9 cellular contexts compared by ENCODE assay signal in the genomic region with DNA sequence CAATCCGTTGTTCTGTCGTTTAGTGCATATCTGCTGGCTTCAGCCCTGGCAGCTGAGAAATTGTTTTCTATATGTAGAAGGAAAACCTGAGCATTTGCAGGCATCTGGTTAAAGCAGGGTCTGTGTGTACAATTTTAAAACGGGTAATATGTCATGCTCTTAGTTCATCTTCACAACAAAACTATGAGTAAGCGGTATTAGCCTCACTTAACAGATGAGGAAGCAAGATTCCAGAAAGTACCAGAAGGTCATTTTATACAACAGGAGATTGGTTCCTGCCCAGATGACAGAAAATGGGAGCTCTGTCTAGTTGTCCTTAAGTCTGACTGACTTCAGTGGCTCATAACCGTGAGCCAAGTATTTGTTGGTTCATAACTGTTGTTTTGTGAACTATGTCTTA. TPM values are rescaled to one million over a fixed set of nuclear protein-coding genes. Genes with fewer than 3 reads are reported as not detected.
DNase-seq lines count a peak whose midpoint lies in the region; ATAC-seq and TF ChIP-seq lines count a peak whose summit lies in the region.
"Had no signal": no experiment of that assay in that cellular context is flagged by ENCODE, and none has a peak within 500 bp of the region (broad histone marks: within the 10 kb centered on the region; RNA-seq: fewer than 3 reads in every experiment).

No MANE protein-coding gene starts in this region.

- no peaks in the 10 kb centered on the region for H3K9me3 Mint-ChIP-seq in CD4-positive, alpha-beta T cell
- no peaks in the 10 kb centered on the region for H3K9me3 Mint-ChIP-seq in effector memory CD8-positive, alpha-beta T cell
- no peaks in the 10 kb centered on the region for H3K9me3 Mint-ChIP-seq in neural crest cell

- peak overlapping the region; percentile 98 for H3K4me3 ChIP-seq in NT2/D1 (ENCODE audit: insufficient read length, low read depth)

- H3K9me3 ChIP-seq in CD4-positive, alpha-beta T cell (ENCODE audit: control insufficient read depth, low read length): no peaks in the 10 kb centered on the region
- no peaks in the 10 kb centered on the region for H3K9me3 ChIP-seq in NT2/D1 (ENCODE audit: insufficient read depth, low read length)

- peaks cover 42% of the 10 kb centered on the region for H3K4me1 Mint-ChIP-seq in CD4-positive, alpha-beta T cell (ENCODE audit: low read depth)
- peaks cover 26 to 32% of the 10 kb centered on the region in 2 donors for H3K4me1 Mint-ChIP-seq in effector memory CD8-positive, alpha-beta T cell (ENCODE audit: low read depth in 2 of 2)
- H3K4me1 Mint-ChIP-seq in neural crest cell: peaks cover 38% of the 10 kb centered on the region

- H3K36me3 Mint-ChIP-seq in CD4-positive, alpha-beta T cell (ENCODE audit: low read depth): peaks cover 47% of the 10 kb centered on the region
- peaks cover 26% of the 10 kb centered on the region for H3K36me3 Mint-ChIP-seq in effector memory CD8-positive, alpha-beta T cell (ENCODE audit: insufficient read depth)
- peaks cover 15% of the 10 kb centered on the region for H3K36me3 Mint-ChIP-seq in neural crest cell (ENCODE audit: low read depth)

- H3K27ac Mint-ChIP-seq in CD4-positive, alpha-beta T cell: peak overlapping the region; percentile 99
- peak overlapping the region; percentile 96 to 98 for H3K27ac Mint-ChIP-seq in effector memory CD8-positive, alpha-beta T cell
- H3K27ac Mint-ChIP-seq in neural crest cell (ENCODE audit: unreplicated experiment): peak overlapping the region; percentile 55

- H3K4me3 Mint-ChIP-seq in CD4-positive, alpha-beta T cell: peak overlapping the region; percentile 98
- H3K4me3 Mint-ChIP-seq in effector memory CD8-positive, alpha-beta T cell: peak overlapping the region; percentile 89 to 90
- H3K4me3 Mint-ChIP-seq in neural crest cell: peak overlapping the region; percentile 99

- no peak for TF ChIP-seq CTCF in CD4-positive, alpha-beta T cell (IDR thresholded peaks at IDR 0.05)
- TF ChIP-seq CTCF in neural crest cell (conservative IDR thresholded peaks at IDR 0.05): no peak

- H3K4me1 ChIP-seq in NT2/D1 (ENCODE audit: insufficient read depth, insufficient read length): no peaks in the 10 kb centered on the region

- H3K9ac ChIP-seq in NT2/D1 (ENCODE audit: insufficient read length, low read depth): peak overlapping the region; percentile 97

- H3K36me3 ChIP-seq in NT2/D1 (ENCODE audit: insufficient read depth, insufficient read length, low read length): peaks cover 81% of the 10 kb centered on the region

- H3K27me3 Mint-ChIP-seq in CD4-positive, alpha-beta T cell: no peaks in the 10 kb centered on the region
- H3K27me3 Mint-ChIP-seq in effector memory CD8-positive, alpha-beta T cell: no peaks in the 10 kb centered on the region
- H3K27me3 Mint-ChIP-seq in neural crest cell (ENCODE audit: low read depth): no peaks in the 10 kb centered on the region

- CTCF ChIA-PET in CD4-positive, alpha-beta T cell (lab: Charles Lee): interaction anchor here (1.2 to 2.2 kb wide), 5 partner anchors 39 to 199 kb away, joined by 3 to 8 read pairs (median 6); partner anchors contain the start of gene TAF10

- DNase-seq in CD4-positive, alpha-beta T cell: no peak
- DNase-seq in NT2/D1 (ENCODE audit: low read depth, low spot score) (no peak), neural crest cell (ENCODE audit: low read depth, low spot score) (no peak), hypothalamus (lab: John Stamatoyannopoulos, UW) (no peak)
- DNase-seq in effector memory CD8-positive, alpha-beta T cell: no peak
- no peak for DNase-seq in activated effector memory CD4-positive, alpha-beta T cell treated with anti-CD3 and anti-CD28 coated beads, Interleukin-2, amount 50 U/mL, for 16 hours
- DNase-seq: effector CD4-positive, alpha-beta T cell had no signal

- intact Hi-C loops in CD4-positive, alpha-beta T cell (cut with DNase I, micrococcal nuclease): loop anchor here (5.0 kb wide), 5 partner anchors 120 to 1505 kb away; partner anchors contain the start of genes ILK (in 2 of the 2), RRP8 (in 2 of the 2), EIF3F (in 1 of the 2) and FHIP1B (in 1 of the 2)

- H3K27ac ChIP-seq in CD4-positive, alpha-beta T cell (ENCODE audit: low read depth, low read length): peak overlapping the region; percentile 87

- no peaks in the 10 kb centered on the region for H3K27me3 ChIP-seq in CD4-positive, alpha-beta T cell (ENCODE audit: control insufficient read depth, insufficient read depth, low read length)
- no peaks in the 10 kb centered on the region for H3K27me3 ChIP-seq in NT2/D1 (ENCODE audit: insufficient read depth, insufficient read length)

- POLR2A ChIA-PET in CD4-positive, alpha-beta T cell (lab: Charles Lee): interaction anchor here (1.3 to 2.7 kb wide), 14 partner anchors 8 to 793 kb away, joined by 3 to 27 read pairs (median 10); partner anchors contain the start of genes APBB1, MRPL17, SMPD1 and TAF10

- no peak for ATAC-seq in CD4-positive, alpha-beta T cell (ENCODE audit: poor library complexity)
- no peak for ATAC-seq in effector memory CD8-positive, alpha-beta T cell (replicated peaks)
- ATAC-seq in GM21576 (IDR thresholded peaks at IDR 0.05; ENCODE audit: unreplicated experiment) (no peak), GM21367 (IDR thresholded peaks at IDR 0.05; ENCODE audit: unreplicated experiment) (no peak)

RNA-seq across cellular contexts. Expression of gene TIMM10B, which starts 1.1 kb away (rescaled TPM):
- total RNA-seq in CD4-positive, alpha-beta T cell: 10 to 100 TPM; 68.5 to 68.6 TPM
- 43.6 and 47.6 TPM in 2 replicates for total RNA-seq in neural crest cell

RNA-seq across cellular contexts. Expression of gene ARFIP2, which starts 1.3 kb away (rescaled TPM):
- total RNA-seq in CD4-positive, alpha-beta T cell: 10 to 100 TPM; 78.1 to 80.5 TPM
- 52.4 and 57.1 TPM in 2 replicates for total RNA-seq in neural crest cell

RNA-seq across cellular contexts. Expression of gene TRIM3, which starts 8.7 kb away (rescaled TPM):
- total RNA-seq in CD4-positive, alpha-beta T cell: 10 to 100 TPM; 16.4 to 16.6 TPM
- total RNA-seq in neural crest cell: 20.6 and 26.2 TPM in 2 replicates

RNA-seq across cellular contexts. Expression of gene DNHD1, which starts 14.6 kb away (rescaled TPM):
- 10 to 100 TPM; 44.1 to 46.8 TPM for total RNA-seq in CD4-positive, alpha-beta T cell
- 10.2 and 12.6 TPM in 2 replicates for total RNA-seq in neural crest cell

RNA-seq across cellular contexts. Expression of gene HPX, which starts 41.6 kb away (rescaled TPM):
- total RNA-seq in CD4-positive, alpha-beta T cell: under 1 TPM; 0.52 to 0.87 TPM
- 4.3 and 6.0 TPM in 2 replicates for total RNA-seq in neural crest cell
